ENCODE assay signal across 1 cellular context in genomic region chr2:217934321-217935131, GRCh38.
TF ChIP-seq lines count a peak whose summit lies in the region.

No MANE protein-coding gene starts in this region.

TF ChIP-seq in SK-N-SH, 30 proteins besides CTCF, POLR2A, EP300 and RAD21 (continued from another document):
- TF ChIP-seq, protein P1, sequence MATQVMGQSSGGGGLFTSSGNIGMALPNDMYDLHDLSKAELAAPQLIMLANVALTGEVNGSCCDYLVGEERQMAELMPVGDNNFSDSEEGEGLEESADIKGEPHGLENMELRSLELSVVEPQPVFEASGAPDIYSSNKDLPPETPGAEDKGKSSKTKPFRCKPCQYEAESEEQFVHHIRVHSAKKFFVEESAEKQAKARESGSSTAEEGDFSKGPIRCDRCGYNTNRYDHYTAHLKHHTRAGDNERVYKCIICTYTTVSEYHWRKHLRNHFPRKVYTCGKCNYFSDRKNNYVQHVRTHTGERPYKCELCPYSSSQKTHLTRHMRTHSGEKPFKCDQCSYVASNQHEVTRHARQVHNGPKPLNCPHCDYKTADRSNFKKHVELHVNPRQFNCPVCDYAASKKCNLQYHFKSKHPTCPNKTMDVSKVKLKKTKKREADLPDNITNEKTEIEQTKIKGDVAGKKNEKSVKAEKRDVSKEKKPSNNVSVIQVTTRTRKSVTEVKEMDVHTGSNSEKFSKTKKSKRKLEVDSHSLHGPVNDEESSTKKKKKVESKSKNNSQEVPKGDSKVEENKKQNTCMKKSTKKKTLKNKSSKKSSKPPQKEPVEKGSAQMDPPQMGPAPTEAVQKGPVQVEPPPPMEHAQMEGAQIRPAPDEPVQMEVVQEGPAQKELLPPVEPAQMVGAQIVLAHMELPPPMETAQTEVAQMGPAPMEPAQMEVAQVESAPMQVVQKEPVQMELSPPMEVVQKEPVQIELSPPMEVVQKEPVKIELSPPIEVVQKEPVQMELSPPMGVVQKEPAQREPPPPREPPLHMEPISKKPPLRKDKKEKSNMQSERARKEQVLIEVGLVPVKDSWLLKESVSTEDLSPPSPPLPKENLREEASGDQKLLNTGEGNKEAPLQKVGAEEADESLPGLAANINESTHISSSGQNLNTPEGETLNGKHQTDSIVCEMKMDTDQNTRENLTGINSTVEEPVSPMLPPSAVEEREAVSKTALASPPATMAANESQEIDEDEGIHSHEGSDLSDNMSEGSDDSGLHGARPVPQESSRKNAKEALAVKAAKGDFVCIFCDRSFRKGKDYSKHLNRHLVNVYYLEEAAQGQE (IDR thresholded peaks at IDR 0.05; ENCODE audit: low read depth, low read length): peak; percentile 88
- TF ChIP-seq SIN3A (IDR thresholded peaks at IDR 0.05; ENCODE audit: borderline replicate concordance, low read depth, low read length) (0 out of 2 replicates have a peak, but pooled peaks have one; percentile 15), NRF1 (IDR thresholded peaks at IDR 0.05; ENCODE audit: low read depth, low read length) (no peak), SMC3 (IDR thresholded peaks at IDR 0.05; ENCODE audit: low read depth, low read length) (no peak), GATA2 (CRISPR knock-in tag; IDR thresholded peaks at IDR 0.05) (no peak), RCOR1 (IDR thresholded peaks at IDR 0.05; ENCODE audit: low read length) (no peak), TEAD4 (IDR thresholded peaks at IDR 0.05; ENCODE audit: borderline replicate concordance, insufficient read depth) (no peak; the same call in 1 of the 2 replicates), FOXM1 (IDR thresholded peaks at IDR 0.05; ENCODE audit: low read depth) (peak; percentile 63; the same call in 1 of the 2 replicates), RXRA (IDR thresholded peaks at IDR 0.05; ENCODE audit: borderline replicate concordance, low read depth) (peak; percentile 74), TCF12 (IDR thresholded peaks at IDR 0.05) (peak; percentile 86), MXI1 (IDR thresholded peaks at IDR 0.05; ENCODE audit: low read depth, low read length) (no peak)
